15 cellular contexts compared by ENCODE assay signal in the genomic region with DNA sequence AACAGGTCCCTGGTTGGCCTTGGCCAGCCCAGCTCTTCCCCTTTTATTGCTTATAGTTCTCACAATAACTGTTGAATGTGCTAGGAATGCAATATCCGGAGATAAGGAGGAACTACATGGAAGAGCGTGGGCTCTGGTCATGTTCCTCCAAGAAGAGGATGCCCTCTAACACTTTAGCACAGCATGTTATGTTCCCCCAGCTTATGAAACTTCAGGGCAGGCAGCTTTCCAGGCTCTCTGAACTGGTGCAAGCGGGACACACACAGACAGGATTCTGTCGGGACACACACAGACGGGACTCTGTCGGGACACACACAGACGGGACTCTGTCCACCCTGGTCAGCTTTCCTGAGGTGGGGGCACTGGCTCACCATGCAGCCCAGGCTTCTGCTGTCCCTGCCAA.
DNase-seq lines count a peak whose midpoint lies in the region; ATAC-seq and TF ChIP-seq lines count a peak whose summit lies in the region.
"Had no signal": no experiment of that assay in that cellular context is flagged by ENCODE, and none has a peak within 500 bp of the region (broad histone marks: within the 10 kb centered on the region; RNA-seq: fewer than 3 reads in every experiment).

No MANE protein-coding gene starts in this region.

- TF ChIP-seq CTCF in coronary artery (IDR thresholded peaks at IDR 0.05) (no peak), lower leg skin (IDR thresholded peaks at IDR 0.05) (no peak), HFFc6 (IDR thresholded peaks at IDR 0.05) (no peak)

- peak; percentile 11 for DNase-seq in KBM-7
- DNase-seq in coronary artery (ENCODE audit: low spot score) = no peak
- DNase-seq in lower leg skin (ENCODE audit: low spot score in 2 of 2) = peak; percentile 56 to 75
- no peak for DNase-seq in NCI-H2029 treated with DMSO at 0.1 percent for 48 hours (lab: John Stamatoyannopoulos, UW)
- no peak for DNase-seq in HFFc6
- DNase-seq in HEK293T (ENCODE audit: extremely low spot score) = no peak
- no peak for DNase-seq in activated T-cell treated with anti-CD3 and anti-CD28 coated beads, Interleukin-2, amount 50 U/mL, for 24 hours
- DNase-seq: activated CD4-positive, alpha-beta T cell treated with anti-CD3 and anti-CD28 coated beads for 1 hour; activated T-cell treated with anti-CD3 and anti-CD28 coated beads, Interleukin-2, amount 50 U/mL, for 48 hours; effector CD8-positive, alpha-beta T cell; EL; mesendoderm; SW 1271 had no signal

- no peak for ATAC-seq in stimulated activated memory B cell treated with anti-CD40 and anti-IgM and Interleukin-4, amounts not matched to agents 10 μg/mL and 1 μg/mL and 100 μg/mL, for 72 hours

- no peak for TF ChIP-seq POLR2A in lower leg skin (IDR thresholded peaks at IDR 0.05)

- H3K9me3 Mint-ChIP-seq in stimulated activated memory B cell treated with anti-CD40 and anti-IgM and Interleukin-4, amounts not matched to agents 10 μg/mL and 1 μg/mL and 100 μg/mL, for 72 hours = no peaks in the 10 kb centered on the region
- no peaks in the 10 kb centered on the region for H3K9me3 Mint-ChIP-seq in HFFc6
- no peaks in the 10 kb centered on the region for H3K9me3 Mint-ChIP-seq in activated T-cell treated with anti-CD3 and anti-CD28 coated beads, Interleukin-2, amount 50 U/mL, for 24 hours

- 56 to 60% methylated on average over 7 of the region's 7 CpGs for WGBS in lower leg skin, 2 donors

- CTCF ChIA-PET in HEK293T (lab: Yijun Ruan, JAX) = no interaction called here

- peak overlapping the region; percentile 46 for H3K27ac Mint-ChIP-seq in stimulated activated memory B cell treated with anti-CD40 and anti-IgM and Interleukin-4, amounts not matched to agents 10 μg/mL and 1 μg/mL and 100 μg/mL, for 72 hours
- H3K27ac Mint-ChIP-seq in HFFc6 = no peak overlapping the region
- H3K27ac Mint-ChIP-seq in activated T-cell treated with anti-CD3 and anti-CD28 coated beads, Interleukin-2, amount 50 U/mL, for 24 hours = no peak overlapping the region

- H3K27me3 Mint-ChIP-seq in stimulated activated memory B cell treated with anti-CD40 and anti-IgM and Interleukin-4, amounts not matched to agents 10 μg/mL and 1 μg/mL and 100 μg/mL, for 72 hours = no peaks in the 10 kb centered on the region
- no peaks in the 10 kb centered on the region; the same call in 1 of the 2 replicates for H3K27me3 Mint-ChIP-seq in HFFc6 (ENCODE audit: insufficient read depth)
- no peaks in the 10 kb centered on the region for H3K27me3 Mint-ChIP-seq in activated T-cell treated with anti-CD3 and anti-CD28 coated beads, Interleukin-2, amount 50 U/mL, for 24 hours

- H3K27ac ChIP-seq in coronary artery = peak overlapping the region; percentile 1 to 74
- H3K27ac ChIP-seq: ascending aorta had no signal

- in situ Hi-C loops in KBM-7 (cut with MboI; ENCODE audit: low pct_unique_long_range_greater_than_20kb, low sequenced_read_pairs) = loop anchor here (25.0 kb wide), 1 partner anchor 344 kb away; no protein-coding TSS in a partner anchor

- POLR2A ChIA-PET in HEK293T (lab: Yijun Ruan, JAX) = no interaction called here

- no peaks in the 10 kb centered on the region for H3K36me3 Mint-ChIP-seq in stimulated activated memory B cell treated with anti-CD40 and anti-IgM and Interleukin-4, amounts not matched to agents 10 μg/mL and 1 μg/mL and 100 μg/mL, for 72 hours
- H3K36me3 Mint-ChIP-seq in HFFc6 (ENCODE audit: low read depth) = no peaks in the 10 kb centered on the region
- no peaks in the 10 kb centered on the region for H3K36me3 Mint-ChIP-seq in activated T-cell treated with anti-CD3 and anti-CD28 coated beads, Interleukin-2, amount 50 U/mL, for 24 hours (ENCODE audit: low read depth)

- H3K4me3 ChIP-seq in coronary artery = peak overlapping the region; percentile 57
- no peak overlapping the region for H3K4me3 ChIP-seq in lower leg skin (ENCODE audit: low read depth, poor library complexity, severe bottlenecking)

- intact Hi-C loops in lower leg skin (cut with DNase I; ENCODE audit: low total_unique reads) = no loop called here

- no peak overlapping the region for H3K4me3 Mint-ChIP-seq in stimulated activated memory B cell treated with anti-CD40 and anti-IgM and Interleukin-4, amounts not matched to agents 10 μg/mL and 1 μg/mL and 100 μg/mL, for 72 hours
- no peak overlapping the region for H3K4me3 Mint-ChIP-seq in HFFc6
- H3K4me3 Mint-ChIP-seq in activated T-cell treated with anti-CD3 and anti-CD28 coated beads, Interleukin-2, amount 50 U/mL, for 24 hours = no peak overlapping the region

- H3K4me1 Mint-ChIP-seq in stimulated activated memory B cell treated with anti-CD40 and anti-IgM and Interleukin-4, amounts not matched to agents 10 μg/mL and 1 μg/mL and 100 μg/mL, for 72 hours = peaks cover 36% of the 10 kb centered on the region
- H3K4me1 Mint-ChIP-seq in HFFc6 (ENCODE audit: low read depth) = peaks cover 19% of the 10 kb centered on the region
- H3K4me1 Mint-ChIP-seq in activated T-cell treated with anti-CD3 and anti-CD28 coated beads, Interleukin-2, amount 50 U/mL, for 24 hours (ENCODE audit: low read depth) = no peaks in the 10 kb centered on the region

TF ChIP-seq in HEK293T, 16 proteins besides CTCF, POLR2A, EP300 and RAD21:
- TF ChIP-seq FOXA1 (IDR thresholded peaks at IDR 0.05) (no peak), HDGF (IDR thresholded peaks at IDR 0.05; ENCODE audit: borderline replicate concordance) (no peak), SUZ12 (IDR thresholded peaks at IDR 0.05) (no peak), CTBP1 (IDR thresholded peaks at IDR 0.05; ENCODE audit: borderline replicate concordance) (no peak), FOXK2 (IDR thresholded peaks at IDR 0.05) (no peak), LEF1 (IDR thresholded peaks at IDR 0.05; ENCODE audit: borderline replicate concordance) (no peak), ARNT (IDR thresholded peaks at IDR 0.05) (no peak), TARDBP (IDR thresholded peaks at IDR 0.05) (no peak), BHLHE40 (IDR thresholded peaks at IDR 0.05; ENCODE audit: borderline replicate concordance) (no peak), FOXM1 (IDR thresholded peaks at IDR 0.05; ENCODE audit: borderline replicate concordance) (no peak), SP1 (IDR thresholded peaks at IDR 0.05) (no peak)
TF ChIP-seq in HEK293T: peak in this region for 0.

Comparison
In these comparisons a context has a peak if more than half of its experiments do, and no peak if none do; other contexts are left out.
1. DNase-seq: peak in KBM-7 (single experiment) and lower leg skin (2 of 2); none in coronary artery (single experiment), NCI-H2029 treated with DMSO at 0.1 percent for 48 hours (single experiment), HFFc6 (single experiment), HEK293T (single experiment) and activated T-cell treated with anti-CD3 and anti-CD28 coated beads, Interleukin-2, amount 50 U/mL, for 24 hours (single experiment).